In genomic region chr20:57654363-57654997, GRCh38 we compare ENCODE assay signal across 1 cellular context.
TF ChIP-seq lines count a peak whose summit lies in the region.

No MANE protein-coding gene starts in this region.

TF ChIP-seq in GM23338, 12 proteins besides CTCF, POLR2A, EP300 and RAD21 (continued from another document):
- TF ChIP-seq ZNF462 (CRISPR knock-in tag; IDR thresholded peaks at IDR 0.05) (no peak), ZNF331 (CRISPR knock-in tag; IDR thresholded peaks at IDR 0.05; ENCODE audit: low read depth) (no peak), REST (IDR thresholded peaks at IDR 0.05; ENCODE audit: unreplicated experiment) (no peak), NANOG (IDR thresholded peaks at IDR 0.05; ENCODE audit: borderline replicate concordance) (no peak), EZH2 (IDR thresholded peaks at IDR 0.05; ENCODE audit: low read depth, unreplicated experiment) (no peak), JUNB (IDR thresholded peaks at IDR 0.05; ENCODE audit: unreplicated experiment) (no peak), EZH2phosphoT487 (IDR thresholded peaks at IDR 0.05; ENCODE audit: unreplicated experiment) (no peak), ZNF114 (CRISPR knock-in tag; IDR thresholded peaks at IDR 0.05) (no peak)
